In genomic region chr15:34789326-34789725, GRCh38 we compare ENCODE assay signal across 1 cellular context.
TF ChIP-seq lines count a peak whose summit lies in the region.

No MANE protein-coding gene starts in this region.

TF ChIP-seq in H1, 55 proteins besides CTCF, POLR2A, EP300 and RAD21:
- TF ChIP-seq POU5F1 (IDR thresholded peaks at IDR 0.05; ENCODE audit: low read depth, low read length), result no peak
- TF ChIP-seq CREB1 (IDR thresholded peaks at IDR 0.05), result no peak
- TF ChIP-seq POLR2AphosphoS5 (IDR thresholded peaks at IDR 0.05; ENCODE audit: low read depth, low read length), result peak; percentile 39; the same call in 1 of the 2 replicates
TF ChIP-seq in H1: peak in this region for 1.
